In the genomic region with DNA sequence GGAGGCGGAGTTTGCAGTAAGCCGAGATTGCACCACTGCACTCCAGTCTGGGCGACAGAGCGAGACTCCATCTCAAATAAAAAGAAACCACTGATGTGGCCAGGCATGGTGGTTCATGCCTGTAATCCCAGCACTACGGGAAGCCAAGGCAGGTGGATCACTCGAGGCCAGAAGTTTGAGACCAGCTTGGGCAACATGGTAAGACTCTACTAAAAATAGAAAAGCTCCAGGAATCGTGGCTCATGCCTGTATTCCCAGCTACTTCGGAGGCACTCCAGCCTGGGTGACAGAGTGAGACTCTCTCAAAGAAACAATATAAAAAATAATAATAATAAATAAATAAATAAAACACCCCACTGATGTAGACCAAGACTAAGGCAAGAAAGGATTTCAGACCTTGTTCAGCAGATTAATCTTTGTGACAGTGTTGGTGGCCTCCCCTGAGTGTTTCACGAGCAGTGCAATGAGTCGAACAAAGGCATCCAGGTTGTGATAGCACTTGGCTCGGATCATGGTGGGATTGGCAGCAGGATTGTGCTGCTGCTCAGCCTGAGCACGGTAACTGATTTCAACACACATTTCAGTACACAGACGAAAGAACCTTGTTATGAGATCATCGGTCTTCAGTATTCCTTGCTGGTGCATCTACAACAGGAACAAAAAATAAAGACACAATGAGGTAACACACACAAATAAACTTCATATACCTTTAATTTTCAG, we compare ENCODE assay signal across 18 cellular contexts. TPM values are rescaled to one million over a fixed set of nuclear protein-coding genes. Genes with fewer than 3 reads are reported as not detected.
DNase-seq lines count a peak whose midpoint lies in the region; ATAC-seq and TF ChIP-seq lines count a peak whose summit lies in the region.
"Had no signal": no experiment of that assay in that cellular context is flagged by ENCODE, and none has a peak within 500 bp of the region (broad histone marks: within the 10 kb centered on the region; RNA-seq: fewer than 3 reads in every experiment).

No MANE protein-coding gene starts in this region.

- peak overlapping the region; percentile 60 for H3K27ac ChIP-seq in cardiac muscle cell
- H3K27ac ChIP-seq: KMS-11, RWPE1 had no signal

- no peaks in the 10 kb centered on the region for H3K9me3 Mint-ChIP-seq in brain
- H3K9me3 Mint-ChIP-seq in activated naive CD4-positive, alpha-beta T cell treated with anti-CD3 and anti-CD28 coated beads, Interleukin-2, amount 10 ng/mL, durations not matched to agents 7 days and 5 days, result no peaks in the 10 kb centered on the region
- H3K9me3 Mint-ChIP-seq: CD4-positive, alpha-beta T cell had no signal

- no peaks in the 10 kb centered on the region for H3K4me1 Mint-ChIP-seq in brain
- no peaks in the 10 kb centered on the region for H3K4me1 Mint-ChIP-seq in activated naive CD4-positive, alpha-beta T cell treated with anti-CD3 and anti-CD28 coated beads, Interleukin-2, amount 10 ng/mL, durations not matched to agents 7 days and 5 days

- H3K9me3 ChIP-seq in cardiac muscle cell (ENCODE audit: low read depth), result no peaks in the 10 kb centered on the region

- peaks cover 92% of the 10 kb centered on the region for H3K36me3 Mint-ChIP-seq in brain
- H3K36me3 Mint-ChIP-seq in activated naive CD4-positive, alpha-beta T cell treated with anti-CD3 and anti-CD28 coated beads, Interleukin-2, amount 10 ng/mL, durations not matched to agents 7 days and 5 days, result peaks cover 73% of the 10 kb centered on the region

- H3K4me1 ChIP-seq in cardiac muscle cell (ENCODE audit: low read depth), result no peaks in the 10 kb centered on the region

- TF ChIP-seq CTCF in brain (conservative IDR thresholded peaks at IDR 0.05) (no peak), cardiac muscle cell (IDR thresholded peaks at IDR 0.05; ENCODE audit: low read depth, low read length) (no peak)

- peaks cover 83% of the 10 kb centered on the region for H3K36me3 ChIP-seq in cardiac muscle cell

- no peak for ATAC-seq in GM21786 (IDR thresholded peaks at IDR 0.05; ENCODE audit: unreplicated experiment)
- ATAC-seq: PC-3 had no signal

- peak in 1 of 2 donors; percentile 14 for DNase-seq in cardiac muscle cell (ENCODE audit: low read depth in 1 of 2, low spot score in 1 of 2)
- peak; percentile 47 for DNase-seq in iris pigment epithelial cell (ENCODE audit: low read depth)
- no peak for DNase-seq in activated naive CD4-positive, alpha-beta T cell treated with anti-CD3 and anti-CD28 coated beads, Interleukin-2, amount 10 ng/mL, durations not matched to agents 7 days and 5 days
- DNase-seq in dedifferentiated amniotic fluid mesenchymal stem cell (ENCODE audit: extremely low spot score), result no peak
- DNase-seq in anterior cingulate cortex (lab: John Stamatoyannopoulos, UW), result no peak
- DNase-seq: CD4-positive, alpha-beta T cell; EL; HCEC 1CT; NCI-H1048; NCI-H1436 treated with DMSO at 0.1 percent for 48 hours; NCI-H2029 treated with DMSO at 0.1 percent for 48 hours; NCI-H510A; NCI-H82; PC-3 had no signal

- no peaks in the 10 kb centered on the region for H3K27me3 Mint-ChIP-seq in brain
- H3K27me3 Mint-ChIP-seq in activated naive CD4-positive, alpha-beta T cell treated with anti-CD3 and anti-CD28 coated beads, Interleukin-2, amount 10 ng/mL, durations not matched to agents 7 days and 5 days, result no peaks in the 10 kb centered on the region
- H3K27me3 Mint-ChIP-seq: CD4-positive, alpha-beta T cell had no signal

- no peak overlapping the region for H3K4me3 Mint-ChIP-seq in brain
- no peak overlapping the region for H3K4me3 Mint-ChIP-seq in activated naive CD4-positive, alpha-beta T cell treated with anti-CD3 and anti-CD28 coated beads, Interleukin-2, amount 10 ng/mL, durations not matched to agents 7 days and 5 days
- H3K4me3 Mint-ChIP-seq: CD4-positive, alpha-beta T cell had no signal

- no peaks in the 10 kb centered on the region for H3K27me3 ChIP-seq in cardiac muscle cell

- CTCF ChIA-PET in activated naive CD4-positive, alpha-beta T cell treated with anti-CD3 and anti-CD28 coated beads, Interleukin-2, amount 10 ng/mL, durations not matched to agents 7 days and 5 days (lab: Charles Lee), result interaction anchor here (0.7 kb wide), 1 partner anchor 14 kb away, joined by 3 read pairs; no protein-coding TSS in a partner anchor

- H3K27ac Mint-ChIP-seq in brain, result peak overlapping the region in 3 of 5 experiments; percentile 18 to 63 (median 37)
- H3K27ac Mint-ChIP-seq in activated naive CD4-positive, alpha-beta T cell treated with anti-CD3 and anti-CD28 coated beads, Interleukin-2, amount 10 ng/mL, durations not matched to agents 7 days and 5 days, result no peak overlapping the region

- no peak overlapping the region for H3K4me3 ChIP-seq in cardiac muscle cell

RNA-seq across cellular contexts. Expression of a gene that starts 18.6 kb away (rescaled TPM):
- polyA plus RNA-seq in brain (ENCODE audit: insufficient read depth, low read depth, low replicate concordance), result 8.6 TPM
- total RNA-seq in cardiac muscle cell, result 23.0 and 47.6 TPM in 2 replicates
- 23.8 and 32.9 TPM in 2 replicates for polyA plus RNA-seq in cardiac muscle cell

RNA-seq across cellular contexts. Expression of a gene that starts 34.0 kb away (rescaled TPM):
- 288 TPM for polyA plus RNA-seq in brain (ENCODE audit: insufficient read depth, low read depth, low replicate concordance)
- 62.3 and 80.3 TPM in 2 replicates for total RNA-seq in cardiac muscle cell
- 48.0 and 54.4 TPM in 2 replicates for polyA plus RNA-seq in cardiac muscle cell
